8 cellular contexts compared by ENCODE assay signal in the genomic region with DNA sequence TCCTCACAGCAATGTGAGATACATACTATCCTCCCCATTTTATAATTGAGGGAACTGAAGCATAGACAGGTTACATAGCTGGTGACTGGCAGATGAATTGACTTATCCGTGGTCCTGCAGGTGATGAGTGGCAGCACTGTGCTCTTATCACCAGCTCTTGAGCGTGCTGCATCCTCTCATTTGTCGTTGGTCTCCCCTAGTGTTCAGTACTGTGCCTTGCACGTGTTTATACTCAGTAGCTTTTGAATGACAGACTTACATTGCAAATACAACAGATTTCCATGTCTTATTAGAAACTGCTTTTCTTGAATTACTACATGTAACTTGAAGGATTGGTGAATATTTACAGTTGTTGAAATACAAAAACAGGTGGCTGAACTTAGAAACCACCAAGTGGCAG. TPM values are rescaled to one million over a fixed set of nuclear protein-coding genes. Genes with fewer than 3 reads are reported as not detected.
DNase-seq lines count a peak whose midpoint lies in the region; ATAC-seq and TF ChIP-seq lines count a peak whose summit lies in the region.
"Not testable (repeated sequence)": the region's sequence is repeated elsewhere in the genome, so short reads cannot be mapped to it uniquely, and the experiment has no call there.

No MANE protein-coding gene starts in this region.

- ATAC-seq in HG02642 (IDR thresholded peaks at IDR 0.05; ENCODE audit: poor library complexity, unreplicated experiment), result peak; percentile 71
- ATAC-seq in naive B cell (ENCODE audit: low read depth in 2 of 2), result peak; percentile 99

- H3K27me3 Mint-ChIP-seq in naive B cell, type B pancreatic cell: not testable (repeated sequence)

- DNase-seq in M059J (ENCODE audit: low read depth) (peak; percentile 40), SHP77 (lab: John Stamatoyannopoulos, UW) (peak; percentile 43 to 65), activated T-helper 1 cell treated with Interleukin-2 at 50 U/mL for 16 hours (ENCODE audit: low read depth) (peak; percentile 56), naive B cell (peak; percentile 54)
- not testable (repeated sequence) for DNase-seq in esophagus squamous epithelium (lab: John Stamatoyannopoulos, UW); type B pancreatic cell (ENCODE audit: extremely low spot score, unreplicated experiment)

- H3K9me3 Mint-ChIP-seq in naive B cell, type B pancreatic cell: not testable (repeated sequence)

- 27 to 39% methylated on average over 4 of the region's 4 CpGs for WGBS in esophagus squamous epithelium, 2 donors

- intact Hi-C loops in esophagus squamous epithelium (cut with DNase I), result not testable (repeated sequence)

- H3K9me3 ChIP-seq in esophagus squamous epithelium, result not testable (repeated sequence)

- peak overlapping the region in 5 of 6 donors; percentile 12 to 81 (median 49) for H3K27ac Mint-ChIP-seq in naive B cell
- H3K27ac Mint-ChIP-seq in type B pancreatic cell, result peak overlapping the region; percentile 8

- TF ChIP-seq POLR2A in esophagus squamous epithelium (IDR thresholded peaks at IDR 0.05), result not testable (repeated sequence)

- H3K4me1 ChIP-seq in esophagus squamous epithelium, result peaks cover 0 to 31% (median 0%) of the 10 kb centered on the region in 3 donors

- TF ChIP-seq CTCF in GM12874 (IDR thresholded peaks at IDR 0.05; ENCODE audit: insufficient read depth, low read depth, low read length) (peak; percentile 42; the same call in 1 of the 2 replicates), esophagus squamous epithelium (IDR thresholded peaks at IDR 0.05) (peak in 4 of 6 experiments; percentile 22 to 44 (median 29)), type B pancreatic cell (conservative IDR thresholded peaks at IDR 0.05) (peak; percentile 71)

- H3K4me3 ChIP-seq in esophagus squamous epithelium, result not testable (repeated sequence)

- H3K27ac ChIP-seq in esophagus squamous epithelium, result not testable (repeated sequence)

- not testable (repeated sequence) for H3K4me3 Mint-ChIP-seq in naive B cell, type B pancreatic cell

- peaks cover 0 to 98% (median 19%) of the 10 kb centered on the region in 3 donors for H3K36me3 ChIP-seq in esophagus squamous epithelium

- peaks cover 13 to 21% of the 10 kb centered on the region in 2 donors for H3K36me3 Mint-ChIP-seq in naive B cell
- peaks cover 40% of the 10 kb centered on the region for H3K36me3 Mint-ChIP-seq in type B pancreatic cell

- H3K27me3 ChIP-seq in esophagus squamous epithelium, result not testable (repeated sequence)

- H3K4me1 Mint-ChIP-seq in naive B cell, result peaks cover 5 to 13% (median 12%) of the 10 kb centered on the region in 3 donors
- not testable (repeated sequence) for H3K4me1 Mint-ChIP-seq in type B pancreatic cell (ENCODE audit: unreplicated experiment)

RNA-seq across cellular contexts. Expression of gene NTAN1, which starts 33.7 kb away (rescaled TPM):
- 68.6 and 102 TPM in 2 replicates for total RNA-seq in M059J (2014; rRNA removed; shearing (Covaris generic))
- total RNA-seq in esophagus squamous epithelium (10 to 100 TPM; 23.2 to 64.8 (median 34.1) TPM), type B pancreatic cell (ENCODE audit: low replicate concordance) (30.4 and 45.3 TPM in 2 replicates)
- 10 to 100 TPM; 47.2 to 77.4 (median 67.4) TPM for polyA plus RNA-seq in naive B cell (ENCODE audit: low read depth in 6 of 6)

RNA-seq across cellular contexts. Expression of gene PDXDC1, which starts 47.4 kb away (rescaled TPM):
- 68.2 and 95.5 TPM in 2 replicates for total RNA-seq in M059J (2014; rRNA removed; shearing (Covaris generic))
- total RNA-seq in esophagus squamous epithelium (10 to 100 TPM; 40.3 to 76.5 (median 53.9) TPM), type B pancreatic cell (ENCODE audit: low replicate concordance) (130 and 198 TPM in 2 replicates)
- polyA plus RNA-seq in naive B cell (ENCODE audit: low read depth in 6 of 6), result 10 to 100 TPM; 24.1 to 38.6 (median 31.4) TPM
